In the genomic region with DNA sequence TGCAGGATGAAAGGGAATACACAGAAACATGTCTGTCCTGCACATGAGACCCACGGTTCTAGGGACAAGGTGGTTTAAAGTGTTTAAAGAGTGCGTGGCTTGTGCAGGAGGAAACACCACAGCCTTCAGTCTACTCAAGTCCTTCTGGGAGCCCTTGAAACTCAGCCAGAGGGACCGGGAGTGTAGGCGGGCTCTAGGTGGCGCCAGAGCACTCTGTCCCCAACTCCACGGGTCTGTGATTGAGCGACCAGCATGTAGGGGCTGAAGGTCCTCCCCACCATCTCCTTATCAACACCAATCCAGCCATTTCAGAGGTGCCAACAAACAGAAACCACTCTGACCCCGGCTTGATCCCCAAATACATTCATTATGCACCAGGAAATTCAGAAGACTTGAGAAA, we compare ENCODE assay signal across 1 cellular context.
A peak's percentile ranks its signal among the peaks of the same experiment; 100 is the strongest.
TF ChIP-seq lines count a peak whose summit lies in the region.

No MANE protein-coding gene starts in this region.

TF ChIP-seq in GM12878, 131 proteins besides CTCF, POLR2A, EP300 and RAD21 (continued from another document):
- TF ChIP-seq, protein P1, sequence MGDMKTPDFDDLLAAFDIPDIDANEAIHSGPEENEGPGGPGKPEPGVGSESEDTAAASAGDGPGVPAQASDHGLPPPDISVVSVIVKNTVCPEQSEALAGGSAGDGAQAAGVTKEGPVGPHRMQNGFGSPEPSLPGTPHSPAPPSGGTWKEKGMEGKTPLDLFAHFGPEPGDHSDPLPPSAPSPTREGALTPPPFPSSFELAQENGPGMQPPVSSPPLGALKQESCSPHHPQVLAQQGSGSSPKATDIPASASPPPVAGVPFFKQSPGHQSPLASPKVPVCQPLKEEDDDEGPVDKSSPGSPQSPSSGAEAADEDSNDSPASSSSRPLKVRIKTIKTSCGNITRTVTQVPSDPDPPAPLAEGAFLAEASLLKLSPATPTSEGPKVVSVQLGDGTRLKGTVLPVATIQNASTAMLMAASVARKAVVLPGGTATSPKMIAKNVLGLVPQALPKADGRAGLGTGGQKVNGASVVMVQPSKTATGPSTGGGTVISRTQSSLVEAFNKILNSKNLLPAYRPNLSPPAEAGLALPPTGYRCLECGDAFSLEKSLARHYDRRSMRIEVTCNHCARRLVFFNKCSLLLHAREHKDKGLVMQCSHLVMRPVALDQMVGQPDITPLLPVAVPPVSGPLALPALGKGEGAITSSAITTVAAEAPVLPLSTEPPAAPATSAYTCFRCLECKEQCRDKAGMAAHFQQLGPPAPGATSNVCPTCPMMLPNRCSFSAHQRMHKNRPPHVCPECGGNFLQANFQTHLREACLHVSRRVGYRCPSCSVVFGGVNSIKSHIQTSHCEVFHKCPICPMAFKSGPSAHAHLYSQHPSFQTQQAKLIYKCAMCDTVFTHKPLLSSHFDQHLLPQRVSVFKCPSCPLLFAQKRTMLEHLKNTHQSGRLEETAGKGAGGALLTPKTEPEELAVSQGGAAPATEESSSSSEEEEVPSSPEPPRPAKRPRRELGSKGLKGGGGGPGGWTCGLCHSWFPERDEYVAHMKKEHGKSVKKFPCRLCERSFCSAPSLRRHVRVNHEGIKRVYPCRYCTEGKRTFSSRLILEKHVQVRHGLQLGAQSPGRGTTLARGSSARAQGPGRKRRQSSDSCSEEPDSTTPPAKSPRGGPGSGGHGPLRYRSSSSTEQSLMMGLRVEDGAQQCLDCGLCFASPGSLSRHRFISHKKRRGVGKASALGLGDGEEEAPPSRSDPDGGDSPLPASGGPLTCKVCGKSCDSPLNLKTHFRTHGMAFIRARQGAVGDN (IDR thresholded peaks at IDR 0.05) = no peak
- no peak for TF ChIP-seq ZNF207 (IDR thresholded peaks at IDR 0.05; ENCODE audit: borderline replicate concordance)
- TF ChIP-seq ZBTB33 (IDR thresholded peaks at IDR 0.05) = no peak
- TF ChIP-seq CHD4 (IDR thresholded peaks at IDR 0.05) = no peak
- no peak for TF ChIP-seq CREB1 (IDR thresholded peaks at IDR 0.05; ENCODE audit: low read depth)
- no peak for TF ChIP-seq ZBTB4 (CRISPR knock-in tag; IDR thresholded peaks at IDR 0.05)
- TF ChIP-seq IKZF2 (IDR thresholded peaks at IDR 0.05) = no peak
- TF ChIP-seq CBFB (IDR thresholded peaks at IDR 0.05; ENCODE audit: low read depth) = no peak
- no peak for TF ChIP-seq ATF3 (IDR thresholded peaks at IDR 0.05; ENCODE audit: borderline replicate concordance, extremely low read depth, low read depth, low read length)
- TF ChIP-seq, protein P2, sequence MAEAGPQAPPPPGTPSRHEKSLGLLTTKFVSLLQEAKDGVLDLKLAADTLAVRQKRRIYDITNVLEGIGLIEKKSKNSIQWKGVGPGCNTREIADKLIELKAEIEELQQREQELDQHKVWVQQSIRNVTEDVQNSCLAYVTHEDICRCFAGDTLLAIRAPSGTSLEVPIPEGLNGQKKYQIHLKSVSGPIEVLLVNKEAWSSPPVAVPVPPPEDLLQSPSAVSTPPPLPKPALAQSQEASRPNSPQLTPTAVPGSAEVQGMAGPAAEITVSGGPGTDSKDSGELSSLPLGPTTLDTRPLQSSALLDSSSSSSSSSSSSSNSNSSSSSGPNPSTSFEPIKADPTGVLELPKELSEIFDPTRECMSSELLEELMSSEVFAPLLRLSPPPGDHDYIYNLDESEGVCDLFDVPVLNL (IDR thresholded peaks at IDR 0.05; ENCODE audit: low read depth, low read length) = no peak
- TF ChIP-seq BHLHE40 (IDR thresholded peaks at IDR 0.05; ENCODE audit: borderline replicate concordance in 1 of 2, low read depth in 2 of 2, low read length in 1 of 2) = 0 out of 4 replicates have a peak, but pooled peaks of 1 of the 2 experiments have one; percentile 15
- no peak for TF ChIP-seq SREBF1 (IDR thresholded peaks at IDR 0.05; ENCODE audit: low read length)
- TF ChIP-seq ZNF622 (IDR thresholded peaks at IDR 0.05) = no peak
- TF ChIP-seq CHD1 (IDR thresholded peaks at IDR 0.05; ENCODE audit: low read depth, low read length) = no peak
- TF ChIP-seq SMC3 (IDR thresholded peaks at IDR 0.05; ENCODE audit: borderline replicate concordance, low read length) = peak; percentile 86
- TF ChIP-seq POLR2AphosphoS2 (IDR thresholded peaks at IDR 0.05; ENCODE audit: low read depth, low read length) = no peak
- TF ChIP-seq ZNF384 (IDR thresholded peaks at IDR 0.05; ENCODE audit: borderline replicate concordance, low read depth, low read length) = no peak
- TF ChIP-seq RCOR1 (conservative IDR thresholded peaks at IDR 0.05; ENCODE audit: low read depth, low read length) = no peak
- no peak for TF ChIP-seq HCFC1 (IDR thresholded peaks at IDR 0.05; ENCODE audit: low read length)
- TF ChIP-seq FOS (IDR thresholded peaks at IDR 0.05; ENCODE audit: borderline replicate concordance, extremely low read depth, insufficient read length) = no peak
- TF ChIP-seq MEF2B (IDR thresholded peaks at IDR 0.05; ENCODE audit: partially characterized antibody, poor library complexity, severe bottlenecking) = no peak
- TF ChIP-seq, protein P3, sequence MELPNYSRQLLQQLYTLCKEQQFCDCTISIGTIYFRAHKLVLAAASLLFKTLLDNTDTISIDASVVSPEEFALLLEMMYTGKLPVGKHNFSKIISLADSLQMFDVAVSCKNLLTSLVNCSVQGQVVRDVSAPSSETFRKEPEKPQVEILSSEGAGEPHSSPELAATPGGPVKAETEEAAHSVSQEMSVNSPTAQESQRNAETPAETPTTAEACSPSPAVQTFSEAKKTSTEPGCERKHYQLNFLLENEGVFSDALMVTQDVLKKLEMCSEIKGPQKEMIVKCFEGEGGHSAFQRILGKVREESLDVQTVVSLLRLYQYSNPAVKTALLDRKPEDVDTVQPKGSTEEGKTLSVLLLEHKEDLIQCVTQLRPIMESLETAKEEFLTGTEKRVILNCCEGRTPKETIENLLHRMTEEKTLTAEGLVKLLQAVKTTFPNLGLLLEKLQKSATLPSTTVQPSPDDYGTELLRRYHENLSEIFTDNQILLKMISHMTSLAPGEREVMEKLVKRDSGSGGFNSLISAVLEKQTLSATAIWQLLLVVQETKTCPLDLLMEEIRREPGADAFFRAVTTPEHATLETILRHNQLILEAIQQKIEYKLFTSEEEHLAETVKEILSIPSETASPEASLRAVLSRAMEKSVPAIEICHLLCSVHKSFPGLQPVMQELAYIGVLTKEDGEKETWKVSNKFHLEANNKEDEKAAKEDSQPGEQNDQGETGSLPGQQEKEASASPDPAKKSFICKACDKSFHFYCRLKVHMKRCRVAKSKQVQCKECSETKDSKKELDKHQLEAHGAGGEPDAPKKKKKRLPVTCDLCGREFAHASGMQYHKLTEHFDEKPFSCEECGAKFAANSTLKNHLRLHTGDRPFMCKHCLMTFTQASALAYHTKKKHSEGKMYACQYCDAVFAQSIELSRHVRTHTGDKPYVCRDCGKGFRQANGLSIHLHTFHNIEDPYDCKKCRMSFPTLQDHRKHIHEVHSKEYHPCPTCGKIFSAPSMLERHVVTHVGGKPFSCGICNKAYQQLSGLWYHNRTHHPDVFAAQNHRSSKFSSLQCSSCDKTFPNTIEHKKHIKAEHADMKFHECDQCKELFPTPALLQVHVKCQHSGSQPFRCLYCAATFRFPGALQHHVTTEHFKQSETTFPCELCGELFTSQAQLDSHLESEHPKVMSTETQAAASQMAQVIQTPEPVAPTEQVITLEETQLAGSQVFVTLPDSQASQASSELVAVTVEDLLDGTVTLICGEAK (IDR thresholded peaks at IDR 0.05; ENCODE audit: borderline replicate concordance) = no peak
- no peak for TF ChIP-seq KLF5 (IDR thresholded peaks at IDR 0.05; ENCODE audit: partially characterized antibody)
- TF ChIP-seq IRF4 (IDR thresholded peaks at IDR 0.05; ENCODE audit: low read depth, low read length) = peak; percentile 72; the same call in 1 of the 2 replicates
